ENCODE assay signal across 12 cellular contexts in the genomic region with DNA sequence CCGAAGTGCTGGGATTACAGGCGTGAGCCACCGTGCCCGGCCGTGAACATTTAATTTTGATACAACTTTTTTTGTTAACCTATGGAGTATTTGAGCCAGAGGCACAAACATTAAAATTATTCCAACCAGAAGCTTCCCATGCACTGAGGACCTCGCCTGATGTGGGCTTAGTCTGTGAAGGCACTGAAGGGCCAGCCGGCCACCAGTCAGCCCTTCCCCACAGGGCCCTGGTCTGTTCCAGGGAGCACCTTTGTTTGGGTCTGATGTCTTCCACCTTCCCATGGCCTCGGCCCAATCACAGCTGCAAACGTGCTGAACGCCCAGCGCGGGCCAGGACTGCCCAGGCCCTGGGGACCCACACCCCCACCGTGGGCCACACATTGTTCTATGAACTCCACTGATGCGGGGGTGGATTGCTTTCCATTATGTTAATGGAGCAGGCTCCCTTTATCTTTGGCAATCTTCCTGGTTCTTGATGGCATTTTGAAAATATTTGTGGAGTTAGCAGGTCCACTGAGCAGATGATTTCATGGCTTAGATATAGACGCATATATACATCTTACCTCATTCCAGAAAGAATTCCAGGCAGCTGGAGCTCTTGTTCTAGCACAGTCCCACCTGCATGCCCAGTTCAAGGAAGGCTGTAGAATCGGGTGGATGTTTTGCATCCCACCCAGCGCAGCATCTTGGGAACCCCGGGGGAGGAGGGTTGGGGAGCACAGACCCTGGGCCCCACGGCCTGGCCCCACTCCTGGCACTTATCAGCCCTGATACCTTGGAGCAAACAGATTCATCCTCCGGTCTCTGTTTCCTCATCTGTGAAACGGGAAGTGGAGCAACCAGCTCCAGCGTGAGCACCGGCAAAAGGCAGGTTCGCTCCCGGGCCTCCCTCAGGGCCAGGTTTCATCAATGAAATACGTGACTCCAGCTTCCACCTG. TPM values are rescaled to one million over a fixed set of nuclear protein-coding genes. Genes with fewer than 3 reads are reported as not detected.
DNase-seq lines count a peak whose midpoint lies in the region; ATAC-seq and TF ChIP-seq lines count a peak whose summit lies in the region.
"Had no signal": no experiment of that assay in that cellular context is flagged by ENCODE, and none has a peak within 500 bp of the region (broad histone marks: within the 10 kb centered on the region; RNA-seq: fewer than 3 reads in every experiment).

No MANE protein-coding gene starts in this region.

- H4K20me1 ChIP-seq in DOHH2 (ENCODE audit: control insufficient read depth, insufficient read depth, low read depth, low read length) (no peaks in the 10 kb centered on the region), IMR-90 (ENCODE audit: insufficient read depth, low read length) (no peaks in the 10 kb centered on the region)

- no peak overlapping the region for H3K4ac ChIP-seq in IMR-90 (ENCODE audit: low read depth, low read length)
- no peak overlapping the region for H3K4ac ChIP-seq in neuronal stem cell (ENCODE audit: low read length)

- H4K91ac ChIP-seq in IMR-90 (ENCODE audit: insufficient read depth, low read depth, low read length) (no peak overlapping the region), neuronal stem cell (ENCODE audit: low read depth, low read length, poor library complexity) (no peak overlapping the region)

- H2AFZ ChIP-seq in IMR-90 (replicated peaks; ENCODE audit: low read length, poor library complexity): peak overlapping the region; percentile 47
- H2AFZ ChIP-seq in neuronal stem cell (ENCODE audit: low read length): no peak overlapping the region

- intact Hi-C loops in IMR-90 (cut with micrococcal nuclease): no loop called here
- intact Hi-C loops in activated naive CD4-positive, alpha-beta T cell treated with anti-CD3 and anti-CD28 coated beads for 36 hours (cut with micrococcal nuclease): no loop called here

- H3K23ac ChIP-seq in IMR-90 (ENCODE audit: low read depth, low read length) (no peak overlapping the region), neuronal stem cell (ENCODE audit: low read depth, low read length, poor library complexity) (peak overlapping the region; percentile 55)

- H2BK12ac ChIP-seq in neuronal stem cell (ENCODE audit: low read length): no peak overlapping the region

- H3K27me3 Mint-ChIP-seq in activated naive CD4-positive, alpha-beta T cell treated with anti-CD3 and anti-CD28 coated beads for 36 hours (ENCODE audit: low read depth): no peaks in the 10 kb centered on the region

- no TSS peak for BruUV-seq in IMR-90 (replicated peaks; lab: Mats Ljungman, UMichigan)

- H3K4me3 Mint-ChIP-seq in activated naive CD4-positive, alpha-beta T cell treated with anti-CD3 and anti-CD28 coated beads for 36 hours: no peak overlapping the region
- H3K4me3 Mint-ChIP-seq: naive thymus-derived CD4-positive, alpha-beta T cell had no signal

- H3K27ac ChIP-seq in DOHH2 (ENCODE audit: low read depth, low read length) (peak overlapping the region; percentile 90; the same call in 1 of the 2 replicates), IMR-90 (ENCODE audit: insufficient read depth, low read length) (no peak overlapping the region), neuronal stem cell (replicated peaks; ENCODE audit: low read length) (peak overlapping the region; percentile 27), Peyer's patch (no peak overlapping the region)

- no peak overlapping the region for H2BK5ac ChIP-seq in IMR-90 (ENCODE audit: low read depth, low read length, poor library complexity, severe bottlenecking)
- H2BK5ac ChIP-seq in neuronal stem cell (ENCODE audit: low read length): no peak overlapping the region

- no peak overlapping the region for H3K27ac Mint-ChIP-seq in activated naive CD4-positive, alpha-beta T cell treated with anti-CD3 and anti-CD28 coated beads for 36 hours
- H3K27ac Mint-ChIP-seq: naive thymus-derived CD4-positive, alpha-beta T cell had no signal

- H2AK5ac ChIP-seq in IMR-90 (ENCODE audit: low read depth, low read length) (no peak overlapping the region), neuronal stem cell (ENCODE audit: low read depth, low read length) (peak overlapping the region; percentile 88)

- no peak overlapping the region for H3K18ac ChIP-seq in IMR-90 (ENCODE audit: low read depth, low read length)
- H3K18ac ChIP-seq in neuronal stem cell (ENCODE audit: low read length): no peak overlapping the region

- no peak overlapping the region for H4K8ac ChIP-seq in IMR-90 (ENCODE audit: low read depth in 2 of 2, low read length in 2 of 2)
- peak overlapping the region; percentile 65 for H4K8ac ChIP-seq in neuronal stem cell (ENCODE audit: low read depth, low read length)

- no peaks in the 10 kb centered on the region for H3K79me2 ChIP-seq in DOHH2 (ENCODE audit: control insufficient read depth, low read length)

- in situ Hi-C loops in IMR-90 (cut with MboI; ENCODE audit: low sequenced_read_pairs): no loop called here

- H3K4me1 Mint-ChIP-seq in activated naive CD4-positive, alpha-beta T cell treated with anti-CD3 and anti-CD28 coated beads for 36 hours (ENCODE audit: low read depth): peaks cover 19% of the 10 kb centered on the region

- H4K5ac ChIP-seq in IMR-90 (ENCODE audit: low read depth, low read length): no peak overlapping the region; the same call in 1 of the 2 replicates

- H3K79me1 ChIP-seq in IMR-90 (ENCODE audit: low read depth in 1 of 2, low read length in 2 of 2) (0 out of 4 replicates have a peak, but pooled peaks cover 0 to 3% of the 10 kb centered on the region in 2 experiments), neuronal stem cell (ENCODE audit: low read depth, low read length) (peaks cover 1% of the 10 kb centered on the region)

- H2BK20ac ChIP-seq in IMR-90 (ENCODE audit: low read depth, low read length): no peak overlapping the region

- no peaks in the 10 kb centered on the region for H3K9me2 ChIP-seq in DOHH2 (replicated peaks; ENCODE audit: control insufficient read depth, low read length)

- peaks cover 78% of the 10 kb centered on the region for H3K4me1 ChIP-seq in DOHH2 (ENCODE audit: control insufficient read depth, low read length)
- peaks cover 6% of the 10 kb centered on the region; the same call in 1 of the 2 replicates for H3K4me1 ChIP-seq in IMR-90 (ENCODE audit: control insufficient read depth, insufficient read depth, low read length)
- H3K4me1 ChIP-seq in neuronal stem cell (ENCODE audit: control insufficient read depth in 2 of 2, insufficient read depth in 1 of 2, low read depth in 1 of 2, low read length in 2 of 2): peaks cover 0 to 9% of the 10 kb centered on the region in 2 donors
- H3K4me1 ChIP-seq in Peyer's patch: peaks cover 0 to 26% (median 6%) of the 10 kb centered on the region in 4 donors

- DNase-seq in IMR-90 (peak; percentile 71), cardiac fibroblast (ENCODE audit: low read depth in 2 of 2) (peak; percentile 43 to 61), neuronal stem cell (ENCODE audit: low spot score) (no peak), Peyer's patch (no peak)
- no peak for DNase-seq in activated naive CD4-positive, alpha-beta T cell treated with anti-CD3 and anti-CD28 coated beads for 36 hours
- DNase-seq in activated naive CD4-positive, alpha-beta T cell treated with anti-CD3 and anti-CD28 coated beads, Interleukin-2, amount 50 U/mL, for 16 hours: no peak
- DNase-seq: activated CD4-positive, CD25-positive, alpha-beta regulatory T cell; activated effector memory CD4-positive, alpha-beta T cell treated with Interleukin-2 at 50 U/mL for 16 hours; naive thymus-derived CD4-positive, alpha-beta T cell; NCI-H1436; stimulated activated naive CD8-positive, alpha-beta T cell treated with anti-CD3 and anti-CD28 coated beads, Interleukin-15, Interleukin-2, amounts not matched to agents 100 U/mL and 50 U/mL, for 24 hours had no signal

- TF ChIP-seq CTCF in DOHH2 (IDR thresholded peaks at IDR 0.05; ENCODE audit: low read depth, low read length, poor library complexity, severe bottlenecking) (no peak), IMR-90 (conservative IDR thresholded peaks at IDR 0.05; ENCODE audit: low read depth, low read length) (no peak), cardiac fibroblast (IDR thresholded peaks at IDR 0.05; ENCODE audit: low read depth, low read length) (no peak), Peyer's patch (IDR thresholded peaks at IDR 0.05) (no peak)

- peak; percentile 89 for ATAC-seq in IMR-90 (ENCODE audit: low read depth)
- ATAC-seq: naive thymus-derived CD4-positive, alpha-beta T cell; stimulated activated naive CD8-positive, alpha-beta T cell treated with anti-CD3 and anti-CD28 coated beads, Interleukin-15, Interleukin-2, amounts not matched to agents 100 U/mL and 50 U/mL, for 24 hours had no signal

- H3K9ac ChIP-seq in IMR-90 (ENCODE audit: low read depth, low read length) (no peak overlapping the region), neuronal stem cell (ENCODE audit: low read depth, low read length, poor library complexity) (no peak overlapping the region)

- H3K36me3 Mint-ChIP-seq in activated naive CD4-positive, alpha-beta T cell treated with anti-CD3 and anti-CD28 coated beads for 36 hours (ENCODE audit: low read depth): no peaks in the 10 kb centered on the region
- H3K36me3 Mint-ChIP-seq: naive thymus-derived CD4-positive, alpha-beta T cell had no signal

- H2BK15ac ChIP-seq in IMR-90 (ENCODE audit: low read depth, low read length) (no peak overlapping the region), neuronal stem cell (ENCODE audit: low read length) (no peak overlapping the region)

- TF ChIP-seq POLR2A in IMR-90 (IDR thresholded peaks at IDR 0.05; ENCODE audit: low read depth, low read length) (no peak), Peyer's patch (IDR thresholded peaks at IDR 0.05) (no peak)

- H3K9me3 Mint-ChIP-seq in activated naive CD4-positive, alpha-beta T cell treated with anti-CD3 and anti-CD28 coated beads for 36 hours: no peaks in the 10 kb centered on the region
- H3K9me3 Mint-ChIP-seq: naive thymus-derived CD4-positive, alpha-beta T cell had no signal

- H3K56ac ChIP-seq in IMR-90 (ENCODE audit: extremely low read depth, insufficient read depth, low read length): no peak overlapping the region

- H3K9me3 ChIP-seq in DOHH2 (ENCODE audit: control insufficient read depth, insufficient read depth, low read length) (no peaks in the 10 kb centered on the region), IMR-90 (ENCODE audit: control insufficient read depth, insufficient read depth, low read length) (no peaks in the 10 kb centered on the region), neuronal stem cell (replicated peaks in 1 of 2; ENCODE audit: control insufficient read depth in 2 of 2, insufficient read depth in 1 of 2, low read depth in 1 of 2, low read length in 2 of 2) (peaks cover 0 to 1% of the 10 kb centered on the region in 2 donors), Peyer's patch (no peaks in the 10 kb centered on the region)

- peak overlapping the region; percentile 61 for H3K4me2 ChIP-seq in DOHH2 (ENCODE audit: low read length)
- no peak overlapping the region for H3K4me2 ChIP-seq in IMR-90 (ENCODE audit: low read depth, low read length)
- no peak overlapping the region for H3K4me2 ChIP-seq in neuronal stem cell (ENCODE audit: insufficient read depth, low read length, poor library complexity, severe bottlenecking)

- H3K36me3 ChIP-seq in DOHH2 (ENCODE audit: control insufficient read depth, low read length): no peaks in the 10 kb centered on the region
- no peaks in the 10 kb centered on the region for H3K36me3 ChIP-seq in IMR-90 (ENCODE audit: control insufficient read depth, insufficient read depth, low read length)
- H3K36me3 ChIP-seq in neuronal stem cell (replicated peaks in 1 of 2; ENCODE audit: control insufficient read depth in 2 of 2, insufficient read depth in 2 of 2, low read length in 2 of 2): peaks cover 0 to 5% of the 10 kb centered on the region in 2 donors
- no peaks in the 10 kb centered on the region for H3K36me3 ChIP-seq in Peyer's patch

- H2AK9ac ChIP-seq in IMR-90 (replicated peaks; ENCODE audit: low read depth, low read length, poor library complexity): peak overlapping the region; percentile 52

- CTCF ChIA-PET in IMR-90 (lab: Yijun Ruan, JAX): no interaction called here
- CTCF ChIA-PET in activated naive CD4-positive, alpha-beta T cell treated with anti-CD3 and anti-CD28 coated beads for 36 hours (lab: Charles Lee): interaction anchor here (1.0 to 1.4 kb wide), 3 partner anchors 18 to 143 kb away, joined by 3 to 4 read pairs (median 3); no protein-coding TSS in a partner anchor

- H3K9me1 ChIP-seq in IMR-90 (ENCODE audit: insufficient read depth, low read length): peaks cover 6% of the 10 kb centered on the region; the same call in 1 of the 2 replicates

- H3K4me3 ChIP-seq in DOHH2 (ENCODE audit: low read length) (no peak overlapping the region), IMR-90 (ENCODE audit: insufficient read depth, low read depth, low read length) (no peak overlapping the region), cardiac fibroblast (replicated peaks in 1 of 2; ENCODE audit: low read depth in 2 of 2, low read length in 2 of 2) (no peak overlapping the region), neuronal stem cell (ENCODE audit: low read length in 2 of 2) (peak overlapping the region in 1 of 2 donors; percentile 64), Peyer's patch (no peak overlapping the region)

- WGBS in IMR-90 (ENCODE audit: extremely low coverage in 2 of 2, insufficient read length in 1 of 2), 2 experiments: 83% methylated on average over 12 of the region's 26 CpGs; no CpG with 5 or more reads in 1 of the 2 experiments
- no CpG with 5 or more reads among the region's 26 CpGs for WGBS in neuronal stem cell (ENCODE audit: extremely low coverage in 2 of 2, insufficient read length in 2 of 2, insufficient replicate concordance in 1 of 2), 2 donors

- no peak overlapping the region for H3K14ac ChIP-seq in IMR-90 (replicated peaks; ENCODE audit: low read depth, low read length)
- no peak overlapping the region for H3K14ac ChIP-seq in neuronal stem cell (ENCODE audit: low read length)

- no peak for TF ChIP-seq RAD21 in IMR-90 (IDR thresholded peaks at IDR 0.05; ENCODE audit: low read length)

- POLR2A ChIA-PET in IMR-90 (lab: Charles Lee; ENCODE audit: unreplicated experiment): no interaction called here

- H3F3A ChIP-seq in DOHH2 (ENCODE audit: control insufficient read depth, insufficient read depth): peaks cover 23% of the 10 kb centered on the region

- no peak overlapping the region for H2BK120ac ChIP-seq in IMR-90 (ENCODE audit: low read depth, low read length)
- H2BK120ac ChIP-seq in neuronal stem cell (ENCODE audit: low read depth, low read length): no peak overlapping the region

- dilution Hi-C loops in IMR-90 (cut with HindIII; ENCODE audit: low sequenced_read_pairs, unreplicated experiment): no loop called here

- H3K27me3 ChIP-seq in DOHH2 (ENCODE audit: control insufficient read depth, low read length) (no peaks in the 10 kb centered on the region), IMR-90 (ENCODE audit: control insufficient read depth, insufficient read depth, low read length) (no peaks in the 10 kb centered on the region), neuronal stem cell (ENCODE audit: control insufficient read depth in 3 of 3, insufficient read depth in 3 of 3, low read depth in 1 of 3, low read length in 3 of 3) (no peaks in the 10 kb centered on the region), Peyer's patch (no peaks in the 10 kb centered on the region)

RNA-seq across cellular contexts. Expression of gene SPIRE2, which starts 14.5 kb away (rescaled TPM):
- 0.56 and 0.72 TPM in 2 replicates for total RNA-seq in IMR-90 (2012; rRNA removed)
- 1.6 and 1.9 TPM in 2 replicates for polyA plus RNA-seq in IMR-90 (2012; rRNA removed)
- polyA plus RNA-seq in IMR-90 (2012; cell fraction: cytosol; rRNA removed): 1.6 and 1.9 TPM in 2 replicates
- polyA plus RNA-seq in IMR-90 (2012; cell fraction: nucleus; rRNA removed; ENCODE audit: low replicate concordance): 8.8 and 10.3 TPM in 2 replicates
- polyA plus RNA-seq in neuronal stem cell (2013, experiment 1 of 2): 7.0 TPM
- polyA plus RNA-seq in neuronal stem cell (2013, experiment 2 of 2): 7.0 TPM
- under 1 TPM; 0.26 to 0.44 TPM for total RNA-seq in activated naive CD4-positive, alpha-beta T cell treated with anti-CD3 and anti-CD28 coated beads for 36 hours
- 100 to 1,000 TPM in 3 of 4 donors, 10 to 100 TPM in 1; 45.5 to 147 (median 111) TPM for total RNA-seq in Peyer's patch

RNA-seq across cellular contexts. Expression of gene FANCA, which starts 26.3 kb away (rescaled TPM):
- total RNA-seq in IMR-90 (2012; rRNA removed) (13.3 and 13.9 TPM in 2 replicates), Peyer's patch (100 to 1,000 TPM in 1 of 4 donors, 10 to 100 TPM in 3; 19.4 to 187 (median 27.9) TPM)
- polyA plus RNA-seq in IMR-90 (2012; rRNA removed): 24.4 and 24.7 TPM in 2 replicates
- 8.1 and 9.6 TPM in 2 replicates for polyA plus RNA-seq in IMR-90 (2012; cell fraction: cytosol; rRNA removed)
- 87.4 and 134 TPM in 2 replicates for polyA plus RNA-seq in IMR-90 (2012; cell fraction: nucleus; rRNA removed; ENCODE audit: low replicate concordance)
- 18.4 TPM for polyA plus RNA-seq in neuronal stem cell (2013, experiment 1 of 2)
- 21.0 TPM for polyA plus RNA-seq in neuronal stem cell (2013, experiment 2 of 2)
- 10 to 100 TPM; 85.5 to 96.7 TPM for total RNA-seq in activated naive CD4-positive, alpha-beta T cell treated with anti-CD3 and anti-CD28 coated beads for 36 hours

RNA-seq across cellular contexts. Expression of gene TCF25, which starts 30.7 kb away (rescaled TPM):
- total RNA-seq in IMR-90 (2012; rRNA removed) (119 and 127 TPM in 2 replicates), Peyer's patch (100 to 1,000 TPM; 247 to 946 (median 371) TPM)
- polyA plus RNA-seq in IMR-90 (2012; rRNA removed): 184 and 199 TPM in 2 replicates
- 143 and 185 TPM in 2 replicates for polyA plus RNA-seq in IMR-90 (2012; cell fraction: cytosol; rRNA removed)
- 445 and 688 TPM in 2 replicates for polyA plus RNA-seq in IMR-90 (2012; cell fraction: nucleus; rRNA removed; ENCODE audit: low replicate concordance)
- polyA plus RNA-seq in neuronal stem cell (2013, experiment 1 of 2): 136 TPM
- 136 TPM for polyA plus RNA-seq in neuronal stem cell (2013, experiment 2 of 2)
- total RNA-seq in activated naive CD4-positive, alpha-beta T cell treated with anti-CD3 and anti-CD28 coated beads for 36 hours: 100 to 1,000 TPM; 108 to 109 TPM

Comparison
In these comparisons a context has a peak if more than half of its experiments do, and no peak if none do; other contexts are left out.
1. H3K27ac ChIP-seq: peak in DOHH2 (single experiment) and neuronal stem cell (single experiment); none in IMR-90 (single experiment) and Peyer's patch (0 of 4).
2. DNase-seq: peak in IMR-90 (single experiment) and cardiac fibroblast (2 of 2); none in neuronal stem cell (single experiment), activated naive CD4-positive, alpha-beta T cell treated with anti-CD3 and anti-CD28 coated beads for 36 hours (single experiment), Peyer's patch (0 of 3) and activated naive CD4-positive, alpha-beta T cell treated with anti-CD3 and anti-CD28 coated beads, Interleukin-2, amount 50 U/mL, for 16 hours (single experiment).
3. RNA of gene SPIRE2, which starts 14.5 kb away (total RNA-seq): 45.5 to 147 TPM in Peyer's patch; 0.56 to 0.72 TPM in IMR-90 and 0.26 to 0.44 TPM in activated naive CD4-positive, alpha-beta T cell treated with anti-CD3 and anti-CD28 coated beads for 36 hours; every median in the first group is over 10 times any median in the second.